In genomic region chr21:33643658-33644311, GRCh38 we compare ENCODE assay signal across 8 cellular contexts. TPM values are rescaled to one million over a fixed set of nuclear protein-coding genes. Genes with fewer than 3 reads are reported as not detected.
A peak's percentile ranks its signal among the peaks of the same experiment; 100 is the strongest.
DNase-seq lines count a peak whose midpoint lies in the region; ATAC-seq, FAIRE-seq and TF ChIP-seq lines count a peak whose summit lies in the region.

No MANE protein-coding gene starts in this region.

- H3K9ac ChIP-seq in H1 (replicated peaks in 1 of 4; ENCODE audit: extremely low read depth in 1 of 4, low read depth in 3 of 4, low read length in 3 of 4), result peak overlapping the region; percentile 58 to 90 (median 64); a peak in 5 of 7 replicates

- H3K79me2 ChIP-seq in H1 (ENCODE audit: control insufficient read depth in 1 of 2, insufficient read depth in 2 of 2, low read length in 2 of 2), result peaks cover 28 to 72% of the 10 kb centered on the region in 2 experiments

- no peak overlapping the region for H3K14ac ChIP-seq in H1 (ENCODE audit: insufficient read length)

- H2AK5ac ChIP-seq in H1 (ENCODE audit: low read depth, low read length), result no peak overlapping the region

- intact Hi-C loops in Panc1 (cut with micrococcal nuclease; ENCODE audit: unreplicated experiment), result no loop called here

- H3K36me3 ChIP-seq in Panc1 (ENCODE audit: control insufficient read depth, insufficient read depth, low read length), result no peaks in the 10 kb centered on the region; the same call in 1 of the 2 replicates
- no peaks in the 10 kb centered on the region for H3K36me3 ChIP-seq in H1 (ENCODE audit: control insufficient read depth in 2 of 4, insufficient read depth in 4 of 4, low read length in 3 of 4)

- peaks cover 28% of the 10 kb centered on the region for H3K4me1 Mint-ChIP-seq in nephron progenitor cell

- ATAC-seq in Panc1 (no peak), left lobe of liver (no peak), GM21737 (IDR thresholded peaks at IDR 0.05; ENCODE audit: unreplicated experiment) (no peak)

- peaks cover 17% of the 10 kb centered on the region for H3K36me3 Mint-ChIP-seq in nephron progenitor cell (ENCODE audit: low read depth)

- TF ChIP-seq CTCF in Panc1 (IDR thresholded peaks at IDR 0.05) (no peak), H1 (IDR thresholded peaks at IDR 0.05; ENCODE audit: control extremely low read depth in 1 of 3, insufficient read depth in 1 of 3, low read depth in 1 of 3, low read length in 3 of 3) (no peak), nephron progenitor cell (IDR thresholded peaks at IDR 0.05) (no peak)

- H3K9me3 ChIP-seq in Panc1 (ENCODE audit: control insufficient read depth, insufficient read depth, low read depth, low read length), result no peaks in the 10 kb centered on the region
- H3K9me3 ChIP-seq in H1 (ENCODE audit: insufficient read depth in 2 of 2, low read depth in 1 of 2, low read length in 1 of 2), result no peaks in the 10 kb centered on the region

- no peak overlapping the region for H4K5ac ChIP-seq in H1 (ENCODE audit: insufficient read length, low read depth, low read length)

- TF ChIP-seq RAD21 in H1 (IDR thresholded peaks at IDR 0.05 in 1 of 2, conservative IDR thresholded peaks at IDR 0.05 in 1 of 2; ENCODE audit: low read depth in 2 of 2, low read length in 2 of 2), result no peak

- CTCF ChIA-PET in Panc1 (lab: Charles Lee) (no interaction called here), H1 (lab: Charles Lee; ENCODE audit: partially characterized antibody) (no interaction called here)

- H4K20me1 ChIP-seq in H1 (replicated peaks in 1 of 2; ENCODE audit: control insufficient read depth in 1 of 2, insufficient read depth in 2 of 2, low read length in 2 of 2), result peaks cover 0 to 14% of the 10 kb centered on the region in 2 experiments

- H2BK5ac ChIP-seq in H1 (ENCODE audit: low read depth, low read length), result no peak overlapping the region

- no peaks in the 10 kb centered on the region for H3K27me3 ChIP-seq in Panc1 (ENCODE audit: control insufficient read depth, insufficient read depth, low read length)
- no peaks in the 10 kb centered on the region for H3K27me3 ChIP-seq in H1 (replicated peaks in 1 of 4; ENCODE audit: control insufficient read depth in 3 of 4, extremely low read depth in 1 of 4, insufficient read depth in 3 of 4, low read length in 3 of 4)

- DNase-seq in DMS 273 (lab: John Stamatoyannopoulos, UW; ENCODE audit: unreplicated experiment) (peak; percentile 53), DMS 273 treated with DMSO at 0.1 percent for 48 hours (lab: John Stamatoyannopoulos, UW) (no peak), Panc1 (ENCODE audit: low read depth, low spot score) (no peak), H1 (ENCODE audit: low read depth in 1 of 2, low spot score in 2 of 2) (no peak), nephron progenitor cell (peak; percentile 10), OCI-M2 (lab: John Stamatoyannopoulos, UW; ENCODE audit: unreplicated experiment) (no peak), left lobe of liver (ENCODE audit: low spot score) (no peak)

- TF ChIP-seq EP300 in H1 (IDR thresholded peaks at IDR 0.05; ENCODE audit: borderline replicate concordance in 1 of 2, low read depth in 2 of 2, low read length in 2 of 2), result no peak

- no peak overlapping the region for H2BK15ac ChIP-seq in H1 (ENCODE audit: low read length)

- no peak for TF ChIP-seq POLR2A in H1 (IDR thresholded peaks at IDR 0.05; ENCODE audit: control extremely low read depth in 1 of 2, low read depth in 2 of 2, low read length in 2 of 2)

- no peak overlapping the region for H3K23ac ChIP-seq in H1 (ENCODE audit: insufficient read length)

- TSS peak; percentile 67 for BruUV-seq in Panc1 (replicated peaks; lab: Mats Ljungman, UMichigan)

- WGBS in H1 (ENCODE audit: extremely low coverage in 1 of 2, insufficient coverage in 1 of 2, insufficient read length in 1 of 2, insufficient replicate concordance in 2 of 2, low coverage in 1 of 2, low lambda C conversion rate in 2 of 2, missing lambda C conversion rate in 1 of 2), 2 experiments, result 10% methylated on average over 7 of the region's 7 CpGs; no CpG with 5 or more reads in 1 of the 2 experiments

- H3K27ac ChIP-seq in Panc1 (ENCODE audit: low read length) (peak overlapping the region; percentile 86), H1 (ENCODE audit: low read depth, low read length) (no peak overlapping the region)

- H3K23me2 ChIP-seq in H1 (ENCODE audit: low read depth, low read length), result peaks cover 9% of the 10 kb centered on the region

- H3K4me3 ChIP-seq in Panc1 (ENCODE audit: low read depth in 2 of 2, low read length in 2 of 2) (peak overlapping the region; percentile 69 to 81), H1 (ENCODE audit: extremely low read depth in 1 of 4, insufficient read depth in 2 of 4, low read depth in 3 of 4, low read length in 4 of 4) (peak overlapping the region; percentile 68 to 84 (median 76))

- FAIRE-seq in H1 (lab: Jason Lieb, UNC), result no peak

- H3K9me3 Mint-ChIP-seq in nephron progenitor cell, result peaks cover 3% of the 10 kb centered on the region

- H2BK120ac ChIP-seq in H1 (replicated peaks; ENCODE audit: low read depth, low read length), result no peak overlapping the region

- peak overlapping the region; percentile 88 for H3K4me3 Mint-ChIP-seq in nephron progenitor cell

- peak overlapping the region; percentile 39; the same call in 1 of the 2 replicates for H3K18ac ChIP-seq in H1 (ENCODE audit: extremely low read depth, low read length)

- peak overlapping the region; percentile 53 for H3K27ac Mint-ChIP-seq in nephron progenitor cell

- H3K4me2 ChIP-seq in H1 (ENCODE audit: insufficient read depth in 1 of 2, low read depth in 2 of 2, low read length in 2 of 2), result peak overlapping the region; percentile 73 to 75

- H2AFZ ChIP-seq in H1 (ENCODE audit: low read length), result no peak overlapping the region

- no peak overlapping the region for H2BK12ac ChIP-seq in H1 (ENCODE audit: low read depth, low read length)

- POLR2A ChIA-PET in Panc1 (lab: Charles Lee), result no interaction called here
- POLR2A ChIA-PET in H1 (lab: Charles Lee; ENCODE audit: partially characterized antibody), result interaction anchor here (1.0 to 2.0 kb wide), 3 partner anchors 13 to 138 kb away, joined by 3 to 10 read pairs (median 5); no protein-coding TSS in a partner anchor

- H3K4ac ChIP-seq in H1 (replicated peaks; ENCODE audit: insufficient read length, low read depth, low read length), result no peak overlapping the region

- in situ Hi-C loops in Panc1 (cut with HindIII; ENCODE audit: low pct_unique_long_range_greater_than_20kb, low sequenced_read_pairs), result no loop called here

- no peak overlapping the region for H4K8ac ChIP-seq in H1 (ENCODE audit: extremely low read depth, insufficient read depth, low read length)

- no peak overlapping the region for H3K56ac ChIP-seq in H1 (replicated peaks; ENCODE audit: insufficient read length, low read depth, low read length)

- H3K79me1 ChIP-seq in H1 (ENCODE audit: low read depth, low read length), result 0 out of 2 replicates have a peak, but pooled peaks cover 3% of the 10 kb centered on the region

- peaks cover 23% of the 10 kb centered on the region for H3K4me1 ChIP-seq in Panc1 (ENCODE audit: control insufficient read depth, insufficient read depth, low read length)
- H3K4me1 ChIP-seq in H1 (replicated peaks in 1 of 4; ENCODE audit: control insufficient read depth in 3 of 4, insufficient read depth in 4 of 4, low read length in 3 of 4), result peaks cover 0 to 4% (median 0%) of the 10 kb centered on the region in 4 experiments; a peak in 2 of 7 replicates

- H2BK20ac ChIP-seq in H1 (ENCODE audit: low read length), result no peak overlapping the region

- H4K91ac ChIP-seq in H1 (replicated peaks; ENCODE audit: insufficient read length, low read length), result no peak overlapping the region

- H3K27me3 Mint-ChIP-seq in nephron progenitor cell (ENCODE audit: low read depth, poor library complexity), result peaks cover 3% of the 10 kb centered on the region

TF ChIP-seq in H1, 55 proteins besides CTCF, POLR2A, EP300 and RAD21 (continues in another document):
- TF ChIP-seq TAF1 (IDR thresholded peaks at IDR 0.05; ENCODE audit: low read depth, low read length), result no peak

RNA-seq across cellular contexts. Expression of gene ITSN1, which starts 1.5 kb away (rescaled TPM):
- total RNA-seq in Panc1 (2021; ENCODE audit: unreplicated experiment) (50.3 TPM), left lobe of liver (33.6 TPM)
- 37.6 TPM for polyA plus RNA-seq in Panc1 (2012; ENCODE audit: insufficient read length)
- 78.1 and 81.1 TPM in 2 replicates for total RNA-seq in H1 (2021; fragmentation: NEBNext Ultra II Directional; extraction: Animal tissue kit (Norgen Biotek cat#: 25700))
- 48.9 and 60.8 TPM in 2 replicates for polyA plus RNA-seq in H1 (2011; rRNA removed)
- 71.3 TPM for polyA plus RNA-seq in H1 (2011; cell fraction: cytosol; rRNA removed)
- polyA plus RNA-seq in H1 (2011; cell fraction: nucleus; rRNA removed), result 151 TPM
- polyA plus RNA-seq in H1 (2012, experiment 1 of 2), result 77.9 to 94.5 TPM (median 91.7 TPM) in 4 replicates
- 5.1 TPM for polyA plus RNA-seq in H1 (2012, experiment 2 of 2)
- polyA plus RNA-seq in H1 (2013, experiment 1 of 2), result 51.9 TPM
- 50.0 TPM for polyA plus RNA-seq in H1 (2013, experiment 2 of 2)
- 132 and 143 TPM in 2 replicates for polyA minus RNA-seq in H1 (2011; rRNA and poly(A)+ RNA removed)
- 54.9 TPM for polyA minus RNA-seq in H1 (2011; cell fraction: cytosol; rRNA and poly(A)+ RNA removed)
- 85.2 TPM for polyA minus RNA-seq in H1 (2011; cell fraction: nucleus; rRNA and poly(A)+ RNA removed)

RNA-seq across cellular contexts. Expression of gene CRYZL1, which starts 2.2 kb away (rescaled TPM):
- 24.8 TPM for total RNA-seq in Panc1 (2021; ENCODE audit: unreplicated experiment)
- 13.7 TPM for polyA plus RNA-seq in Panc1 (2012; ENCODE audit: insufficient read length)
- 15.6 and 16.8 TPM in 2 replicates for total RNA-seq in H1 (2021; fragmentation: NEBNext Ultra II Directional; extraction: Animal tissue kit (Norgen Biotek cat#: 25700))
- 8.3 and 15.8 TPM in 2 replicates for polyA plus RNA-seq in H1 (2011; rRNA removed)
- polyA plus RNA-seq in H1 (2011; cell fraction: cytosol; rRNA removed), result 19.8 TPM
- 11.1 TPM for polyA plus RNA-seq in H1 (2011; cell fraction: nucleus; rRNA removed)
- polyA plus RNA-seq in H1 (2012, experiment 1 of 2), result 17.9 to 29.6 TPM (median 19.1 TPM) in 4 replicates
- 2.5 TPM for polyA plus RNA-seq in H1 (2012, experiment 2 of 2)
- 15.6 TPM for polyA plus RNA-seq in H1 (2013, experiment 1 of 2)
- 14.2 TPM for polyA plus RNA-seq in H1 (2013, experiment 2 of 2)
- polyA minus RNA-seq in H1 (2011; rRNA and poly(A)+ RNA removed), result 35.9 and 37.8 TPM in 2 replicates
- 13.5 TPM for polyA minus RNA-seq in H1 (2011; cell fraction: cytosol; rRNA and poly(A)+ RNA removed)
- 34.1 TPM for polyA minus RNA-seq in H1 (2011; cell fraction: nucleus; rRNA and poly(A)+ RNA removed)
- total RNA-seq in left lobe of liver, result 10.4 TPM

RNA-seq across cellular contexts. Expression of gene DONSON, which starts 55.3 kb away (rescaled TPM):
- total RNA-seq in Panc1 (2021; ENCODE audit: unreplicated experiment) (21.9 TPM), left lobe of liver (6.2 TPM)
- 11.0 TPM for polyA plus RNA-seq in Panc1 (2012; ENCODE audit: insufficient read length)
- 27.9 and 32.5 TPM in 2 replicates for total RNA-seq in H1 (2021; fragmentation: NEBNext Ultra II Directional; extraction: Animal tissue kit (Norgen Biotek cat#: 25700))
- polyA plus RNA-seq in H1 (2011; rRNA removed), result 14.0 and 21.9 TPM in 2 replicates
- polyA plus RNA-seq in H1 (2011; cell fraction: cytosol; rRNA removed), result 23.0 TPM
- polyA plus RNA-seq in H1 (2011; cell fraction: nucleus; rRNA removed), result 18.1 TPM
- 27.4 to 45.2 TPM (median 30.4 TPM) in 4 replicates for polyA plus RNA-seq in H1 (2012, experiment 1 of 2)
- 6.0 TPM for polyA plus RNA-seq in H1 (2012, experiment 2 of 2)
- polyA plus RNA-seq in H1 (2013, experiment 1 of 2), result 21.5 TPM
- 21.8 TPM for polyA plus RNA-seq in H1 (2013, experiment 2 of 2)
- polyA minus RNA-seq in H1 (2011; rRNA and poly(A)+ RNA removed), result 34.4 and 42.3 TPM in 2 replicates
- 15.3 TPM for polyA minus RNA-seq in H1 (2011; cell fraction: cytosol; rRNA and poly(A)+ RNA removed)
- 19.4 TPM for polyA minus RNA-seq in H1 (2011; cell fraction: nucleus; rRNA and poly(A)+ RNA removed)

Comparison
In these comparisons a context has a peak if more than half of its experiments do, and no peak if none do; other contexts are left out.
1. DNase-seq: peak in DMS 273 (single experiment) and nephron progenitor cell (single experiment); none in DMS 273 treated with DMSO at 0.1 percent for 48 hours (single experiment), Panc1 (single experiment), H1 (0 of 2), OCI-M2 (single experiment) and left lobe of liver (single experiment).